In genomic region chr5:150443242-150444075, GRCh38 we compare ENCODE assay signal across 16 cellular contexts. TPM values are rescaled to one million over a fixed set of nuclear protein-coding genes. Genes with fewer than 3 reads are reported as not detected.
DNase-seq lines count a peak whose midpoint lies in the region; ATAC-seq, FAIRE-seq and TF ChIP-seq lines count a peak whose summit lies in the region.
"Had no signal": no experiment of that assay in that cellular context is flagged by ENCODE, and none has a peak within 500 bp of the region (broad histone marks: within the 10 kb centered on the region; RNA-seq: fewer than 3 reads in every experiment).

No MANE protein-coding gene starts in this region.

- ATAC-seq in IMR-90 (ENCODE audit: low read depth) (no peak), GM19395 (IDR thresholded peaks at IDR 0.05; ENCODE audit: unreplicated experiment) (no peak)
- ATAC-seq: right cardiac atrium had no signal

- H3K4me1 ChIP-seq in IMR-90 (ENCODE audit: control insufficient read depth, insufficient read depth, low read length) = peaks cover 4% of the 10 kb centered on the region
- peaks cover 24% of the 10 kb centered on the region for H3K4me1 ChIP-seq in astrocyte (ENCODE audit: insufficient read depth, low read length)
- H3K4me1 ChIP-seq in CD8-positive, alpha-beta memory T cell (ENCODE audit: insufficient read depth, low read length) = peaks cover 22% of the 10 kb centered on the region

- H4K91ac ChIP-seq in IMR-90 (ENCODE audit: insufficient read depth, low read depth, low read length) = no peak overlapping the region

- H2AK5ac ChIP-seq in IMR-90 (ENCODE audit: low read depth, low read length) = no peak overlapping the region

- H3K4me1 Mint-ChIP-seq in activated naive CD4-positive, alpha-beta T cell treated with anti-CD3 and anti-CD28 coated beads, Interleukin-2, amount 50 U/mL, for 24 hours = peaks cover 36% of the 10 kb centered on the region
- peaks cover 40% of the 10 kb centered on the region for H3K4me1 Mint-ChIP-seq in astrocyte (ENCODE audit: low read depth, unreplicated experiment)
- peaks cover 23 to 31% (median 29%) of the 10 kb centered on the region in 3 donors for H3K4me1 Mint-ChIP-seq in CD8-positive, alpha-beta memory T cell

- peaks cover 9% of the 10 kb centered on the region for H3K9me1 ChIP-seq in IMR-90 (ENCODE audit: insufficient read depth, low read length)

- WGBS in IMR-90 (ENCODE audit: extremely low coverage in 2 of 2, insufficient read length in 1 of 2), 2 experiments = 90% methylated on average over 5 of the region's 15 CpGs; no CpG with 5 or more reads in 1 of the 2 experiments

- no TSS peak for BruUV-seq in IMR-90 (replicated peaks; lab: Mats Ljungman, UMichigan)

- CTCF ChIA-PET in IMR-90 (lab: Yijun Ruan, JAX) = no interaction called here
- CTCF ChIA-PET in CD8-positive, alpha-beta memory T cell (lab: Charles Lee) = no interaction called here

- peaks cover 53% of the 10 kb centered on the region for H3K36me3 ChIP-seq in IMR-90 (ENCODE audit: control insufficient read depth, insufficient read depth, low read length)
- peaks cover 47% of the 10 kb centered on the region for H3K36me3 ChIP-seq in astrocyte (ENCODE audit: insufficient read depth, low read length)
- peaks cover 47% of the 10 kb centered on the region for H3K36me3 ChIP-seq in CD8-positive, alpha-beta memory T cell (ENCODE audit: insufficient read depth, low read length)

- dilution Hi-C loops in IMR-90 (cut with HindIII; ENCODE audit: low sequenced_read_pairs, unreplicated experiment) = no loop called here

- no peak overlapping the region for H4K5ac ChIP-seq in IMR-90 (ENCODE audit: low read depth, low read length)

- DNase-seq in activated naive CD4-positive, alpha-beta T cell treated with anti-CD3 and anti-CD28 coated beads, Interleukin-2, amount 50 U/mL, for 16 hours = no peak
- DNase-seq in IMR-90 (no peak), astrocyte (ENCODE audit: low read depth) (no peak), posterior cingulate gyrus (peak in 6 of 10 donors; percentile 31 to 89 (median 48)), NCI-H2227 (lab: John Stamatoyannopoulos, UW; ENCODE audit: unreplicated experiment) (no peak)
- no peak for DNase-seq in CD8-positive, alpha-beta memory T cell
- DNase-seq: C1 segment of cervical spinal cord, kidney glomerular epithelial cell, MM.1S, NCI-H2171 treated with DMSO at 0.1 percent for 48 hours, PC-3, right cardiac atrium, T-helper 9 cell had no signal

- H3K9ac ChIP-seq in IMR-90 (ENCODE audit: low read depth, low read length) = no peak overlapping the region
- peak overlapping the region; percentile 5 for H3K9ac ChIP-seq in astrocyte (ENCODE audit: low read length)

- H3K9me3 Mint-ChIP-seq in activated naive CD4-positive, alpha-beta T cell treated with anti-CD3 and anti-CD28 coated beads, Interleukin-2, amount 50 U/mL, for 24 hours = no peaks in the 10 kb centered on the region
- H3K9me3 Mint-ChIP-seq in astrocyte (ENCODE audit: unreplicated experiment) = no peaks in the 10 kb centered on the region
- H3K9me3 Mint-ChIP-seq in CD8-positive, alpha-beta memory T cell = no peaks in the 10 kb centered on the region

- H3K56ac ChIP-seq in IMR-90 (ENCODE audit: extremely low read depth, insufficient read depth, low read length) = no peak overlapping the region

- no peak overlapping the region for H2BK5ac ChIP-seq in IMR-90 (ENCODE audit: low read depth, low read length, poor library complexity, severe bottlenecking)

- peaks cover 31% of the 10 kb centered on the region for H3K36me3 Mint-ChIP-seq in activated naive CD4-positive, alpha-beta T cell treated with anti-CD3 and anti-CD28 coated beads, Interleukin-2, amount 50 U/mL, for 24 hours
- peaks cover 34% of the 10 kb centered on the region for H3K36me3 Mint-ChIP-seq in astrocyte (ENCODE audit: low read depth, unreplicated experiment)
- H3K36me3 Mint-ChIP-seq in CD8-positive, alpha-beta memory T cell = peaks cover 11 to 72% (median 27%) of the 10 kb centered on the region in 3 donors

- H3K27ac Mint-ChIP-seq in activated naive CD4-positive, alpha-beta T cell treated with anti-CD3 and anti-CD28 coated beads, Interleukin-2, amount 50 U/mL, for 24 hours = peak overlapping the region; percentile 77
- no peak overlapping the region for H3K27ac Mint-ChIP-seq in astrocyte (ENCODE audit: unreplicated experiment)
- H3K27ac Mint-ChIP-seq in CD8-positive, alpha-beta memory T cell = peak overlapping the region in 1 of 8 donors; percentile 59

- H3K4me3 ChIP-seq in IMR-90 (ENCODE audit: insufficient read depth, low read depth, low read length) (no peak overlapping the region), astrocyte (ENCODE audit: insufficient read depth, low read depth, low read length) (no peak overlapping the region)
- H3K4me3 ChIP-seq in CD8-positive, alpha-beta memory T cell (ENCODE audit: low read length) = no peak overlapping the region

- H2BK15ac ChIP-seq in IMR-90 (ENCODE audit: low read depth, low read length) = no peak overlapping the region

- FAIRE-seq in astrocyte (lab: Jason Lieb, UNC) = no peak
- FAIRE-seq: endometrium had no signal

- no peak overlapping the region for H3K27ac ChIP-seq in IMR-90 (ENCODE audit: insufficient read depth, low read length)
- H3K27ac ChIP-seq in astrocyte (ENCODE audit: low read depth, low read length) = no peak overlapping the region
- no peak overlapping the region for H3K27ac ChIP-seq in CD8-positive, alpha-beta memory T cell (ENCODE audit: low read depth, low read length)

- peak overlapping the region; percentile 37 for H2AK9ac ChIP-seq in IMR-90 (replicated peaks; ENCODE audit: low read depth, low read length, poor library complexity)

- H2AFZ ChIP-seq in IMR-90 (replicated peaks; ENCODE audit: low read length, poor library complexity) (no peak overlapping the region), astrocyte (ENCODE audit: low read depth, low read length) (no peak overlapping the region)

- intact Hi-C loops in IMR-90 (cut with micrococcal nuclease) = no loop called here
- intact Hi-C loops in posterior cingulate gyrus (cut with DNase I) = no loop called here

- H2BK120ac ChIP-seq in IMR-90 (ENCODE audit: low read depth, low read length) = no peak overlapping the region

- peaks cover 65% of the 10 kb centered on the region for H4K20me1 ChIP-seq in IMR-90 (ENCODE audit: insufficient read depth, low read length)
- peaks cover 71% of the 10 kb centered on the region for H4K20me1 ChIP-seq in astrocyte (ENCODE audit: insufficient read depth, low read length)

- H2BK20ac ChIP-seq in IMR-90 (ENCODE audit: low read depth, low read length) = no peak overlapping the region

- in situ Hi-C loops in IMR-90 (cut with MboI; ENCODE audit: low sequenced_read_pairs) = loop anchor here (25.0 kb wide), 2 partner anchors 606 to 806 kb away; no protein-coding TSS in a partner anchor

- H3K23ac ChIP-seq in IMR-90 (ENCODE audit: low read depth, low read length) = no peak overlapping the region

- no peaks in the 10 kb centered on the region for H3K27me3 Mint-ChIP-seq in activated naive CD4-positive, alpha-beta T cell treated with anti-CD3 and anti-CD28 coated beads, Interleukin-2, amount 50 U/mL, for 24 hours
- no peaks in the 10 kb centered on the region for H3K27me3 Mint-ChIP-seq in astrocyte (ENCODE audit: low read depth, unreplicated experiment)
- H3K27me3 Mint-ChIP-seq in CD8-positive, alpha-beta memory T cell = peaks cover 0 to 2% of the 10 kb centered on the region in 2 donors

- no peak overlapping the region for H3K4me2 ChIP-seq in IMR-90 (ENCODE audit: low read depth, low read length)
- no peak overlapping the region for H3K4me2 ChIP-seq in astrocyte (ENCODE audit: low read length)

- no peak for TF ChIP-seq RAD21 in IMR-90 (IDR thresholded peaks at IDR 0.05; ENCODE audit: low read length)

- H3K4ac ChIP-seq in IMR-90 (ENCODE audit: low read depth, low read length) = no peak overlapping the region

- TF ChIP-seq CTCF in IMR-90 (conservative IDR thresholded peaks at IDR 0.05; ENCODE audit: low read depth, low read length) (no peak), astrocyte (IDR thresholded peaks at IDR 0.05; ENCODE audit: insufficient read depth, low read depth, low read length) (no peak)

- peaks cover 38% of the 10 kb centered on the region for H3K79me2 ChIP-seq in astrocyte (ENCODE audit: insufficient read depth, low read length)

- H3K27me3 ChIP-seq in IMR-90 (ENCODE audit: control insufficient read depth, insufficient read depth, low read length) = no peaks in the 10 kb centered on the region
- no peaks in the 10 kb centered on the region for H3K27me3 ChIP-seq in astrocyte (ENCODE audit: insufficient read depth, low read length)
- H3K27me3 ChIP-seq in CD8-positive, alpha-beta memory T cell (ENCODE audit: insufficient read depth, low read length, poor library complexity, severe bottlenecking) = no peaks in the 10 kb centered on the region

- POLR2A ChIA-PET in IMR-90 (lab: Charles Lee; ENCODE audit: unreplicated experiment) = no interaction called here
- POLR2A ChIA-PET in CD8-positive, alpha-beta memory T cell (lab: Charles Lee) = no interaction called here

- no peak overlapping the region for H3K18ac ChIP-seq in IMR-90 (ENCODE audit: low read depth, low read length)

- peaks cover 35 to 57% of the 10 kb centered on the region in 2 experiments for H3K79me1 ChIP-seq in IMR-90 (ENCODE audit: low read depth in 1 of 2, low read length in 2 of 2)

- H3K4me3 Mint-ChIP-seq in activated naive CD4-positive, alpha-beta T cell treated with anti-CD3 and anti-CD28 coated beads, Interleukin-2, amount 50 U/mL, for 24 hours = peak overlapping the region; percentile 1
- H3K4me3 Mint-ChIP-seq in astrocyte (ENCODE audit: unreplicated experiment) = peak overlapping the region; percentile 25
- H3K4me3 Mint-ChIP-seq in CD8-positive, alpha-beta memory T cell = no peak overlapping the region

- no peak for TF ChIP-seq POLR2A in IMR-90 (IDR thresholded peaks at IDR 0.05; ENCODE audit: low read depth, low read length)

- H4K8ac ChIP-seq in IMR-90 (ENCODE audit: low read depth in 2 of 2, low read length in 2 of 2) = no peak overlapping the region

- H3K14ac ChIP-seq in IMR-90 (replicated peaks; ENCODE audit: low read depth, low read length) = no peak overlapping the region

- H3K9me3 ChIP-seq in IMR-90 (ENCODE audit: control insufficient read depth, insufficient read depth, low read length) (no peaks in the 10 kb centered on the region), astrocyte (ENCODE audit: insufficient read depth, low read depth, low read length) (no peaks in the 10 kb centered on the region)
- H3K9me3 ChIP-seq in CD8-positive, alpha-beta memory T cell (ENCODE audit: low read length) = no peaks in the 10 kb centered on the region

RNA-seq across cellular contexts. Expression of gene RPS14, which starts 6.1 kb away (rescaled TPM):
- total RNA-seq in IMR-90 (2012; rRNA removed) (7,310 and 7,583 TPM in 2 replicates), astrocyte (1,823 and 2,054 TPM in 2 replicates)
- polyA plus RNA-seq in IMR-90 (2012; rRNA removed) = 6,296 and 6,747 TPM in 2 replicates
- 5,609 and 17,745 TPM in 2 replicates for polyA plus RNA-seq in IMR-90 (2012; cell fraction: cytosol; rRNA removed)
- polyA plus RNA-seq in IMR-90 (2012; cell fraction: nucleus; rRNA removed; ENCODE audit: low replicate concordance) = 873 and 3,349 TPM in 2 replicates
- 1,000 to 10,000 TPM; 2,924 to 3,007 TPM for total RNA-seq in CD8-positive, alpha-beta memory T cell
- 6,416 TPM for polyA plus RNA-seq in CD8-positive, alpha-beta memory T cell

RNA-seq across cellular contexts. Expression of gene CD74, which starts 30.7 kb away (rescaled TPM):
- 0.18 and 0.28 TPM in 2 replicates for total RNA-seq in IMR-90 (2012; rRNA removed)
- polyA plus RNA-seq in IMR-90 (2012; rRNA removed) = 1.1 and 1.5 TPM in 2 replicates
- polyA plus RNA-seq in IMR-90 (2012; cell fraction: cytosol; rRNA removed) = 1.4 and 3.4 TPM in 2 replicates
- 0.60 and 0.64 TPM in 2 replicates for polyA plus RNA-seq in IMR-90 (2012; cell fraction: nucleus; rRNA removed; ENCODE audit: low replicate concordance)
- total RNA-seq in astrocyte = 9.1 and 15.7 TPM in 2 replicates
- 100 to 1,000 TPM; 319 to 324 TPM for total RNA-seq in CD8-positive, alpha-beta memory T cell
- polyA plus RNA-seq in CD8-positive, alpha-beta memory T cell = 1,273 TPM

Comparison
In these comparisons a context has a peak if more than half of its experiments do, and no peak if none do; other contexts are left out.
1. H3K4me3 Mint-ChIP-seq: peak in activated naive CD4-positive, alpha-beta T cell treated with anti-CD3 and anti-CD28 coated beads, Interleukin-2, amount 50 U/mL, for 24 hours (single experiment) and astrocyte (single experiment); none in CD8-positive, alpha-beta memory T cell (0 of 7).
2. DNase-seq: peak in posterior cingulate gyrus (6 of 10); none in activated naive CD4-positive, alpha-beta T cell treated with anti-CD3 and anti-CD28 coated beads, Interleukin-2, amount 50 U/mL, for 16 hours (single experiment), IMR-90 (single experiment), astrocyte (single experiment), NCI-H2227 (single experiment) and CD8-positive, alpha-beta memory T cell (0 of 5).
3. RNA of gene CD74, which starts 30.7 kb away (total RNA-seq): 319 to 324 TPM in CD8-positive, alpha-beta memory T cell; 9.1 to 15.7 TPM in astrocyte and 0.18 to 0.28 TPM in IMR-90; every median in the first group is over 10 times any median in the second.